Comparison of ENCODE assay signal across 14 cellular contexts in genomic region chr1:211639500-211640361, GRCh38. TPM values are rescaled to one million over a fixed set of nuclear protein-coding genes. Genes with fewer than 3 reads are reported as not detected.
DNase-seq lines count a peak whose midpoint lies in the region; ATAC-seq and TF ChIP-seq lines count a peak whose summit lies in the region.
"Had no signal": no experiment of that assay in that cellular context is flagged by ENCODE, and none has a peak within 500 bp of the region (broad histone marks: within the 10 kb centered on the region; RNA-seq: fewer than 3 reads in every experiment).

No MANE protein-coding gene starts in this region.

- H3K36me3 Mint-ChIP-seq in HFFc6 (ENCODE audit: low read depth) = no peaks in the 10 kb centered on the region
- no peaks in the 10 kb centered on the region for H3K36me3 Mint-ChIP-seq in activated T-helper 17 cell treated with anti-CD3 and anti-CD28 coated beads, Interleukin-2, amount 50 U/mL, for 72 hours (ENCODE audit: low read depth)
- H3K36me3 Mint-ChIP-seq in activated T-cell treated with anti-CD3 and anti-CD28 coated beads, Interleukin-2, amount 50 U/mL, for 4 hours (ENCODE audit: insufficient read depth) = no peaks in the 10 kb centered on the region
- H3K36me3 Mint-ChIP-seq: CD8-positive, alpha-beta T cell had no signal

- intact Hi-C loops in left lung (cut with DNase I) = no loop called here

- peak overlapping the region; percentile 79 for H3K4me3 Mint-ChIP-seq in HFFc6
- H3K4me3 Mint-ChIP-seq in activated T-helper 17 cell treated with anti-CD3 and anti-CD28 coated beads, Interleukin-2, amount 50 U/mL, for 72 hours = no peak overlapping the region
- no peak overlapping the region for H3K4me3 Mint-ChIP-seq in activated T-cell treated with anti-CD3 and anti-CD28 coated beads, Interleukin-2, amount 50 U/mL, for 4 hours
- H3K4me3 Mint-ChIP-seq: activated T-cell treated with anti-CD3 and anti-CD28 coated beads, Interleukin-2, amount 50 U/mL, for 72 hours; CD8-positive, alpha-beta T cell; T-helper 2 cell treated with Interferon-gamma antibody and Interleukin-4, amounts not matched to agents 5 μg/mL and 100 μg/mL, for 36 hours had no signal

- TF ChIP-seq CTCF in AG04449 (IDR thresholded peaks at IDR 0.05; ENCODE audit: insufficient read depth, low read length, missing control alignments) (no peak), HFFc6 (IDR thresholded peaks at IDR 0.05) (no peak), left lung (IDR thresholded peaks at IDR 0.05) (no peak)

- H3K27me3 Mint-ChIP-seq in HFFc6 (ENCODE audit: insufficient read depth) = peaks cover 4% of the 10 kb centered on the region
- no peaks in the 10 kb centered on the region for H3K27me3 Mint-ChIP-seq in activated T-helper 17 cell treated with anti-CD3 and anti-CD28 coated beads, Interleukin-2, amount 50 U/mL, for 72 hours
- no peaks in the 10 kb centered on the region for H3K27me3 Mint-ChIP-seq in activated T-cell treated with anti-CD3 and anti-CD28 coated beads, Interleukin-2, amount 50 U/mL, for 4 hours (ENCODE audit: low read depth)

- H3K36me3 ChIP-seq in left lung = no peaks in the 10 kb centered on the region
- H3K36me3 ChIP-seq: spleen had no signal

- H3K27me3 ChIP-seq in left lung = no peaks in the 10 kb centered on the region
- H3K27me3 ChIP-seq: spleen had no signal

- ATAC-seq in left lung (peak; percentile 19), GM19023 (IDR thresholded peaks at IDR 0.05; ENCODE audit: unreplicated experiment) (no peak)
- ATAC-seq in activated T-helper 17 cell treated with anti-CD3 and anti-CD28 coated beads, Interleukin-2, amount 50 U/mL, for 72 hours (replicated peaks) = no peak
- ATAC-seq in activated T-cell treated with anti-CD3 and anti-CD28 coated beads, Interleukin-2, amount 50 U/mL, for 4 hours = no peak
- ATAC-seq: activated T-cell treated with anti-CD3 and anti-CD28 coated beads, Interleukin-2, amount 50 U/mL, for 72 hours; CD8-positive, alpha-beta T cell had no signal

- peaks cover 0 to 5% of the 10 kb centered on the region in 2 donors for H3K4me1 ChIP-seq in left lung

- POLR2A ChIA-PET in AG04449 (lab: Yijun Ruan, JAX) = interaction anchor here (1.0 kb wide), 1 partner anchor 47 kb away, joined by 3 read pairs; no protein-coding TSS in a partner anchor

- H3K9me3 Mint-ChIP-seq in HFFc6 = no peaks in the 10 kb centered on the region
- H3K9me3 Mint-ChIP-seq in activated T-helper 17 cell treated with anti-CD3 and anti-CD28 coated beads, Interleukin-2, amount 50 U/mL, for 72 hours = no peaks in the 10 kb centered on the region
- no peaks in the 10 kb centered on the region for H3K9me3 Mint-ChIP-seq in activated T-cell treated with anti-CD3 and anti-CD28 coated beads, Interleukin-2, amount 50 U/mL, for 4 hours
- H3K9me3 Mint-ChIP-seq: activated T-cell treated with anti-CD3 and anti-CD28 coated beads, Interleukin-2, amount 50 U/mL, for 72 hours; CD8-positive, alpha-beta T cell; T-helper 2 cell treated with Interferon-gamma antibody and Interleukin-4, amounts not matched to agents 5 μg/mL and 100 μg/mL, for 36 hours had no signal

- H3K4me3 ChIP-seq in AG04449 (ENCODE audit: low read depth, low read length) (peak overlapping the region; percentile 15; the same call in 1 of the 2 replicates), left lung (no peak overlapping the region)
- H3K4me3 ChIP-seq: spleen had no signal

- peaks cover 51% of the 10 kb centered on the region for H3K4me1 Mint-ChIP-seq in HFFc6 (ENCODE audit: low read depth)
- H3K4me1 Mint-ChIP-seq in activated T-helper 17 cell treated with anti-CD3 and anti-CD28 coated beads, Interleukin-2, amount 50 U/mL, for 72 hours = no peaks in the 10 kb centered on the region
- H3K4me1 Mint-ChIP-seq in activated T-cell treated with anti-CD3 and anti-CD28 coated beads, Interleukin-2, amount 50 U/mL, for 4 hours (ENCODE audit: low read depth) = peaks cover 11% of the 10 kb centered on the region

- no peaks in the 10 kb centered on the region for H3K9me3 ChIP-seq in left lung
- H3K9me3 ChIP-seq: spleen had no signal

- CTCF ChIA-PET in AG04449 (lab: Yijun Ruan, JAX) = interaction anchor here (0.6 to 7.9 kb wide), 7 partner anchors 11 to 867 kb away, joined by 3 to 81 read pairs (median 3); no protein-coding TSS in a partner anchor

- H3K27ac ChIP-seq in left lung = no peak overlapping the region
- H3K27ac ChIP-seq: spleen had no signal

- peak overlapping the region; percentile 80 for H3K27ac Mint-ChIP-seq in HFFc6
- no peak overlapping the region for H3K27ac Mint-ChIP-seq in activated T-helper 17 cell treated with anti-CD3 and anti-CD28 coated beads, Interleukin-2, amount 50 U/mL, for 72 hours
- H3K27ac Mint-ChIP-seq: activated T-cell treated with anti-CD3 and anti-CD28 coated beads, Interleukin-2, amount 50 U/mL, for 72 hours; CD8-positive, alpha-beta T cell; T-helper 2 cell treated with Interferon-gamma antibody and Interleukin-4, amounts not matched to agents 5 μg/mL and 100 μg/mL, for 36 hours had no signal

- DNase-seq in AG04449 (ENCODE audit: low read depth, low spot score) = peak; percentile 60
- peak; percentile 82 for DNase-seq in HFFc6
- peak; percentile 77 for DNase-seq in brain pericyte (ENCODE audit: low read depth, low spot score)
- DNase-seq in left lung = no peak
- no peak for DNase-seq in NCI-H1930 (lab: John Stamatoyannopoulos, UW)
- no peak for DNase-seq in activated T-cell treated with anti-CD3 and anti-CD28 coated beads, Interleukin-2, amount 50 U/mL, for 4 hours
- DNase-seq: activated T-cell treated with anti-CD3 and anti-CD28 coated beads, Interleukin-2, amount 50 U/mL, for 72 hours; CD8-positive, alpha-beta T cell; effector memory CD4-positive, alpha-beta T cell; NCI-H510A treated with DMSO at 0.1 percent for 48 hours; spleen had no signal

RNA-seq across cellular contexts. Expression of gene NEK2, which starts 35.7 kb away (rescaled TPM):
- total RNA-seq in HFFc6 (2021; fragmentation: NEBNext Ultra II Directional; extraction: Animal tissue kit (Norgen Biotek cat#: 25700)) = 10 to 100 TPM; 10.2 to 28.6 (median 26.8) TPM
- 1 to 10 TPM; 1.3 to 3.8 TPM for total RNA-seq in left lung
- 10 to 100 TPM; 31.6 to 32.4 TPM for total RNA-seq in activated T-helper 17 cell treated with anti-CD3 and anti-CD28 coated beads, Interleukin-2, amount 50 U/mL, for 72 hours
- total RNA-seq in activated T-cell treated with anti-CD3 and anti-CD28 coated beads, Interleukin-2, amount 50 U/mL, for 4 hours = 1 to 10 TPM; 1.2 to 2.0 (median 2.0) TPM

Comparison
In these comparisons a context has a peak if more than half of its experiments do, and no peak if none do; other contexts are left out.
1. DNase-seq: peak in AG04449 (single experiment), HFFc6 (single experiment) and brain pericyte (single experiment); none in left lung (0 of 2), NCI-H1930 (0 of 2) and activated T-cell treated with anti-CD3 and anti-CD28 coated beads, Interleukin-2, amount 50 U/mL, for 4 hours (single experiment).